1 cellular context compared by ENCODE assay signal in genomic region chr3:10867384-10867783, GRCh38.
A peak's percentile ranks its signal among the peaks of the same experiment; 100 is the strongest.
TF ChIP-seq lines count a peak whose summit lies in the region.

No MANE protein-coding gene starts in this region.

TF ChIP-seq in HepG2, 621 proteins besides CTCF, POLR2A, EP300 and RAD21:
- TF ChIP-seq REST (IDR thresholded peaks at IDR 0.05; ENCODE audit: borderline replicate concordance in 1 of 2, low read depth in 1 of 2, low read length in 2 of 2) (peak; percentile 54 to 93), PCBP1 (IDR thresholded peaks at IDR 0.05; ENCODE audit: borderline replicate concordance, low read depth, low read length) (no peak), FOXK1 (CRISPR knock-in tag; IDR thresholded peaks at IDR 0.05; ENCODE audit: borderline replicate concordance, low read depth) (no peak), MIER2 (CRISPR knock-in tag; IDR thresholded peaks at IDR 0.05) (peak; percentile 93), ZNF264 (CRISPR knock-in tag; IDR thresholded peaks at IDR 0.05) (no peak)
TF ChIP-seq in HepG2: peak in this region for 2.
